Comparison of ENCODE assay signal across 8 cellular contexts in the genomic region with DNA sequence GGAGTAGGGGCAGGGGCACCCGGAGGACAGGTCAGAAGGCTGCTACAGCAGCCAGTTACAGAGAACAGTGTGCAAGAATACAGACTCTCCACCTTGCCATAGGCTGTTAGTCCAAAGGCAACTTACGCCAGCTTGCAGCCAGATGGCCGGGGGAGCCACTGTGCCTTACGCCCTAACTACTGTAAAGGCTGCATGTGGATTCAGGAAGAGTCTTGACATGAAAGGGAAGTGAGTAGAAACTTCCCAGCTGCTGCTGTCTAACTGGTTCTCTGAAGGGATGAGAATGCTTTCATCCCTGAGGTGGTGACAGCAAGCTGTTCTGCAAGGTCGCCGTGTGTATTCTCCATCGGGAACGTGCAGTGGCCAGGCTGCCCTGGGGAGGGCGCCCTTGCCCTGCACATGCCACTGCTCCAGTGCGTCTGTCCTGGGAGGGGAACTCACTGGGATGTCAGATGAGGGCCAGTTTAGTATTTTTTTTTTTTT. TPM values are rescaled to one million over a fixed set of nuclear protein-coding genes. Genes with fewer than 3 reads are reported as not detected.
DNase-seq lines count a peak whose midpoint lies in the region; ATAC-seq and TF ChIP-seq lines count a peak whose summit lies in the region.

No MANE protein-coding gene starts in this region.

- H3K4me1 ChIP-seq in SJSA1 (replicated peaks) = peaks cover 26% of the 10 kb centered on the region

- DNase-seq in activated naive CD4-positive, alpha-beta T cell treated with anti-CD3 and anti-CD28 coated beads for 36 hours = peak; percentile 51
- no peak for DNase-seq in activated naive CD4-positive, alpha-beta T cell treated with anti-CD3 and anti-CD28 coated beads, Interleukin-2, amount 50 U/mL, for 16 hours
- DNase-seq in SJSA1 (ENCODE audit: low read depth in 1 of 2, low spot score in 2 of 2) (peak in 1 of 2 experiments; percentile 55), epithelial cell of proximal tubule (ENCODE audit: low read depth) (no peak), occipital lobe (lab: John Stamatoyannopoulos, UW) (peak; percentile 10), COR-L47 (lab: John Stamatoyannopoulos, UW) (no peak), NK-92 (lab: John Stamatoyannopoulos, UW; ENCODE audit: unreplicated experiment) (no peak)

- TF ChIP-seq CTCF in epithelial cell of proximal tubule (conservative IDR thresholded peaks at IDR 0.05; ENCODE audit: low read depth, low read length) = peak; percentile 76

- H3K36me3 Mint-ChIP-seq in activated naive CD4-positive, alpha-beta T cell treated with anti-CD3 and anti-CD28 coated beads for 36 hours (ENCODE audit: low read depth) = peaks cover 13% of the 10 kb centered on the region

- H3K9me3 ChIP-seq in SJSA1 (replicated peaks) = no peaks in the 10 kb centered on the region

- intact Hi-C loops in activated naive CD4-positive, alpha-beta T cell treated with anti-CD3 and anti-CD28 coated beads for 36 hours (cut with micrococcal nuclease) = loop anchor here (1.0 to 5.0 kb wide), 3 partner anchors 72 to 184 kb away; no protein-coding TSS in a partner anchor

- H3K27me3 Mint-ChIP-seq in activated naive CD4-positive, alpha-beta T cell treated with anti-CD3 and anti-CD28 coated beads for 36 hours (ENCODE audit: low read depth) = no peaks in the 10 kb centered on the region

- peaks cover 13% of the 10 kb centered on the region for H3K36me3 ChIP-seq in SJSA1

- peaks cover 4% of the 10 kb centered on the region for H3K4me1 Mint-ChIP-seq in activated naive CD4-positive, alpha-beta T cell treated with anti-CD3 and anti-CD28 coated beads for 36 hours (ENCODE audit: low read depth)

- no peak for ATAC-seq in GM21515 (IDR thresholded peaks at IDR 0.05; ENCODE audit: unreplicated experiment)

- H3K9me3 Mint-ChIP-seq in activated naive CD4-positive, alpha-beta T cell treated with anti-CD3 and anti-CD28 coated beads for 36 hours = no peaks in the 10 kb centered on the region

- no peak overlapping the region for H3K4me3 Mint-ChIP-seq in activated naive CD4-positive, alpha-beta T cell treated with anti-CD3 and anti-CD28 coated beads for 36 hours

- 0 out of 2 replicates have a peak overlapping the region, but pooled peaks have one; percentile 23 for H3K27ac ChIP-seq in SJSA1

- H3K27me3 ChIP-seq in SJSA1 (replicated peaks) = no peaks in the 10 kb centered on the region

- H3K4me3 ChIP-seq in SJSA1 = no peak overlapping the region
- H3K4me3 ChIP-seq in epithelial cell of proximal tubule (ENCODE audit: low read depth, low read length) = no peak overlapping the region

- CTCF ChIA-PET in activated naive CD4-positive, alpha-beta T cell treated with anti-CD3 and anti-CD28 coated beads for 36 hours (lab: Charles Lee) = interaction anchor here (0.6 to 1.6 kb wide), 6 partner anchors 12 to 1848 kb away, joined by 3 to 7 read pairs (median 4); no protein-coding TSS in a partner anchor

- no peak overlapping the region for H3K27ac Mint-ChIP-seq in activated naive CD4-positive, alpha-beta T cell treated with anti-CD3 and anti-CD28 coated beads for 36 hours

RNA-seq across cellular contexts. Expression of gene LYRM4, which starts 46.1 kb away (rescaled TPM):
- total RNA-seq in activated naive CD4-positive, alpha-beta T cell treated with anti-CD3 and anti-CD28 coated beads for 36 hours = 10 to 100 TPM; 46.2 to 51.6 TPM
- 21.2 and 23.0 TPM in 2 replicates for total RNA-seq in SJSA1 (2014; rRNA removed; shearing (Covaris generic))
- total RNA-seq in epithelial cell of proximal tubule (17.8 and 30.7 TPM in 2 replicates), occipital lobe (16.2 TPM)

RNA-seq across cellular contexts. Expression of gene FARS2, which starts 46.7 kb away (rescaled TPM):
- total RNA-seq in activated naive CD4-positive, alpha-beta T cell treated with anti-CD3 and anti-CD28 coated beads for 36 hours = 10 to 100 TPM; 15.4 to 15.8 TPM
- total RNA-seq in SJSA1 (2014; rRNA removed; shearing (Covaris generic)) = 6.8 and 13.3 TPM in 2 replicates
- total RNA-seq in epithelial cell of proximal tubule = 7.7 and 17.9 TPM in 2 replicates
- total RNA-seq in occipital lobe = 24.8 TPM

Comparison
In these comparisons a context has a peak if more than half of its experiments do, and no peak if none do; other contexts are left out.
1. DNase-seq: peak in activated naive CD4-positive, alpha-beta T cell treated with anti-CD3 and anti-CD28 coated beads for 36 hours (single experiment) and occipital lobe (single experiment); none in activated naive CD4-positive, alpha-beta T cell treated with anti-CD3 and anti-CD28 coated beads, Interleukin-2, amount 50 U/mL, for 16 hours (single experiment), epithelial cell of proximal tubule (single experiment), COR-L47 (single experiment) and NK-92 (single experiment).